ENCODE assay signal across 15 cellular contexts in genomic region chr22:27299181-27300085, GRCh38.
A peak's percentile ranks its signal among the peaks of the same experiment; 100 is the strongest.
DNase-seq lines count a peak whose midpoint lies in the region; ATAC-seq and TF ChIP-seq lines count a peak whose summit lies in the region.
"Had no signal": no experiment of that assay in that cellular context is flagged by ENCODE, and none has a peak within 500 bp of the region (broad histone marks: within the 10 kb centered on the region; RNA-seq: fewer than 3 reads in every experiment).

No MANE protein-coding gene starts in this region.

- DNase-seq in A673 (ENCODE audit: low spot score) (peak; percentile 49), coronary artery (ENCODE audit: low spot score) (no peak), mesendoderm (peak; percentile 12), Karpas-422 (no peak), HT-29 (ENCODE audit: low spot score) (no peak), testis (no peak)
- DNase-seq in activated T-cell treated with anti-CD3 and anti-CD28 coated beads, Interleukin-2, amount 50 U/mL, for 4 hours: no peak
- DNase-seq: activated CD4-positive, alpha-beta T cell treated with anti-CD3 and anti-CD28 coated beads for 4 hours; activated naive CD4-positive, alpha-beta T cell treated with anti-CD3 and anti-CD28 coated beads, Interleukin-2, amount 50 U/mL, for 16 hours; CD8-positive, alpha-beta memory T cell; effector memory CD4-positive, alpha-beta T cell; NCI-H2171 treated with DMSO at 0.1 percent for 48 hours; pancreas had no signal

- BruUV-seq in A673 (replicated peaks; lab: Mats Ljungman, UMichigan): no TSS peak

- H3K4me3 Mint-ChIP-seq in activated T-cell treated with anti-CD3 and anti-CD28 coated beads, Interleukin-2, amount 50 U/mL, for 4 hours: no peak overlapping the region
- H3K4me3 Mint-ChIP-seq: CD8-positive, alpha-beta memory T cell had no signal

- CTCF ChIA-PET in A673 (lab: Charles Lee): no interaction called here

- no peaks in the 10 kb centered on the region for H3K9me3 Mint-ChIP-seq in activated T-cell treated with anti-CD3 and anti-CD28 coated beads, Interleukin-2, amount 50 U/mL, for 4 hours

- H3K56ac ChIP-seq in mesendoderm (ENCODE audit: low read length): peak overlapping the region; percentile 47

- H2BK120ac ChIP-seq in mesendoderm (ENCODE audit: low read depth, low read length): no peak overlapping the region

- no peaks in the 10 kb centered on the region for H3K9me2 ChIP-seq in Karpas-422 (replicated peaks; ENCODE audit: insufficient read depth, low read length)

- H3K4me1 Mint-ChIP-seq in activated T-cell treated with anti-CD3 and anti-CD28 coated beads, Interleukin-2, amount 50 U/mL, for 4 hours (ENCODE audit: low read depth): no peaks in the 10 kb centered on the region
- H3K4me1 Mint-ChIP-seq: CD8-positive, alpha-beta memory T cell had no signal

- TF ChIP-seq CTCF in A673 (conservative IDR thresholded peaks at IDR 0.05; ENCODE audit: low read depth, low read length) (no peak), coronary artery (IDR thresholded peaks at IDR 0.05) (no peak), testis (IDR thresholded peaks at IDR 0.05) (no peak)

- peak overlapping the region; percentile 41 for H3K27ac ChIP-seq in A673 (ENCODE audit: low read depth, low read length, poor library complexity, severe bottlenecking)
- H3K27ac ChIP-seq in HUES48 (ENCODE audit: low read depth, low read length): no peak overlapping the region
- H3K27ac ChIP-seq in coronary artery: no peak overlapping the region
- no peak overlapping the region for H3K27ac ChIP-seq in mesendoderm (ENCODE audit: low read depth, low read length)
- no peak overlapping the region for H3K27ac ChIP-seq in Karpas-422 (ENCODE audit: low read length)
- no peak overlapping the region for H3K27ac ChIP-seq in testis
- H3K27ac ChIP-seq: pancreas, upper lobe of left lung had no signal

- H3K36me3 Mint-ChIP-seq in activated T-cell treated with anti-CD3 and anti-CD28 coated beads, Interleukin-2, amount 50 U/mL, for 4 hours (ENCODE audit: insufficient read depth): no peaks in the 10 kb centered on the region

- no peak overlapping the region for H2BK15ac ChIP-seq in mesendoderm (replicated peaks; ENCODE audit: low read depth)

- H3K4me2 ChIP-seq in mesendoderm (ENCODE audit: low read length) (peak overlapping the region; percentile 49), Karpas-422 (ENCODE audit: low read depth, low read length, poor library complexity, severe bottlenecking) (no peak overlapping the region)

- peaks cover 40% of the 10 kb centered on the region for H3K27me3 Mint-ChIP-seq in activated T-cell treated with anti-CD3 and anti-CD28 coated beads, Interleukin-2, amount 50 U/mL, for 4 hours (ENCODE audit: low read depth)

- no peak overlapping the region for H4K8ac ChIP-seq in mesendoderm (ENCODE audit: low read depth, low read length)

- H4K20me1 ChIP-seq in Karpas-422 (ENCODE audit: insufficient read depth, low read depth, low read length): no peaks in the 10 kb centered on the region

- no peak overlapping the region for H3K4ac ChIP-seq in mesendoderm (ENCODE audit: low read depth, low read length)

- intact Hi-C loops in A673 (cut with micrococcal nuclease; ENCODE audit: unreplicated experiment): no loop called here
- intact Hi-C loops in testis (cut with DNase I; ENCODE audit: low total_unique reads): no loop called here

- no peak overlapping the region for H2AFZ ChIP-seq in Karpas-422 (ENCODE audit: low read length)

- H3K18ac ChIP-seq in mesendoderm (ENCODE audit: low read length): no peak overlapping the region

- no peak overlapping the region for H4K5ac ChIP-seq in mesendoderm (ENCODE audit: low read length)

- H3K79me2 ChIP-seq in mesendoderm (ENCODE audit: control insufficient read depth, insufficient read depth, low read length) (no peaks in the 10 kb centered on the region), Karpas-422 (ENCODE audit: low read length) (no peaks in the 10 kb centered on the region)

- H3K36me3 ChIP-seq in A673 (ENCODE audit: insufficient read depth, low read length, poor library complexity, severe bottlenecking) (no peaks in the 10 kb centered on the region), HUES48 (ENCODE audit: control insufficient read depth, insufficient read depth, low read length) (no peaks in the 10 kb centered on the region), mesendoderm (ENCODE audit: control insufficient read depth, insufficient read depth, low read length) (no peaks in the 10 kb centered on the region), Karpas-422 (ENCODE audit: insufficient read depth, low read length) (no peaks in the 10 kb centered on the region), testis (ENCODE audit: low read depth, missing control alignments) (no peaks in the 10 kb centered on the region)
- H3K36me3 ChIP-seq: pancreas, upper lobe of left lung had no signal

- H3K4me3 ChIP-seq in A673 (ENCODE audit: low read depth, low read length, poor library complexity, severe bottlenecking) (peak overlapping the region; percentile 27), HUES48 (ENCODE audit: low read depth, low read length) (peak overlapping the region; percentile 40), coronary artery (peak overlapping the region; percentile 42), mesendoderm (ENCODE audit: low read length) (no peak overlapping the region), Karpas-422 (ENCODE audit: low read length) (no peak overlapping the region), testis (no peak overlapping the region)
- H3K4me3 ChIP-seq: pancreas had no signal

- H3K79me1 ChIP-seq in mesendoderm (ENCODE audit: low read length): no peaks in the 10 kb centered on the region

- H3K23ac ChIP-seq in mesendoderm (ENCODE audit: low read length): peak overlapping the region; percentile 30

- POLR2A ChIA-PET in A673 (lab: Charles Lee; ENCODE audit: low non-redundant PET): no interaction called here

- no peak for TF ChIP-seq POLR2A in testis (IDR thresholded peaks at IDR 0.05)

- peaks cover 32% of the 10 kb centered on the region for H3K4me1 ChIP-seq in A673 (ENCODE audit: insufficient read depth, low read length, poor library complexity, severe bottlenecking)
- H3K4me1 ChIP-seq in HUES48 (ENCODE audit: control insufficient read depth, insufficient read depth, low read length): peaks cover 22% of the 10 kb centered on the region; the same call in 1 of the 2 replicates
- H3K4me1 ChIP-seq in mesendoderm (ENCODE audit: control insufficient read depth, low read depth, low read length): peaks cover 2% of the 10 kb centered on the region
- peaks cover 4% of the 10 kb centered on the region; the same call in 1 of the 2 replicates for H3K4me1 ChIP-seq in Karpas-422 (ENCODE audit: low read length)
- no peaks in the 10 kb centered on the region for H3K4me1 ChIP-seq in testis
- H3K4me1 ChIP-seq: pancreas, upper lobe of left lung had no signal

- H3K9me3 ChIP-seq in A673 (ENCODE audit: low read depth, low read length, poor library complexity, severe bottlenecking) (no peaks in the 10 kb centered on the region), HUES48 (ENCODE audit: control insufficient read depth, insufficient read depth, low read length) (no peaks in the 10 kb centered on the region), Karpas-422 (ENCODE audit: low read length) (no peaks in the 10 kb centered on the region), testis (no peaks in the 10 kb centered on the region)
- H3K9me3 ChIP-seq: pancreas, upper lobe of left lung had no signal

- no peak overlapping the region for H2AK5ac ChIP-seq in mesendoderm (ENCODE audit: low read length)

- no peak overlapping the region for H3K9ac ChIP-seq in HUES48 (ENCODE audit: low read depth, low read length)
- H3K9ac ChIP-seq in mesendoderm (ENCODE audit: low read length): peak overlapping the region; percentile 35
- H3K9ac ChIP-seq in Karpas-422 (ENCODE audit: low read length): no peak overlapping the region

- no peak overlapping the region for H2BK5ac ChIP-seq in mesendoderm (ENCODE audit: low read length)

- ATAC-seq in activated T-cell treated with anti-CD3 and anti-CD28 coated beads, Interleukin-2, amount 50 U/mL, for 4 hours: no peak

- no peaks in the 10 kb centered on the region for H3K27me3 ChIP-seq in A673 (replicated peaks; ENCODE audit: insufficient read depth, low read depth, low read length, poor library complexity)
- H3K27me3 ChIP-seq in HUES48 (ENCODE audit: control insufficient read depth, insufficient read depth, low read length): no peaks in the 10 kb centered on the region
- no peaks in the 10 kb centered on the region for H3K27me3 ChIP-seq in mesendoderm (ENCODE audit: insufficient read depth, low read length, poor library complexity)
- no peaks in the 10 kb centered on the region for H3K27me3 ChIP-seq in Karpas-422 (ENCODE audit: low read length)
- no peaks in the 10 kb centered on the region for H3K27me3 ChIP-seq in testis
- H3K27me3 ChIP-seq: pancreas, upper lobe of left lung had no signal

- no CpG with 5 or more reads among the region's 33 CpGs for WGBS in mesendoderm (ENCODE audit: extremely low coverage, insufficient coverage, low lambda C conversion rate)
- 20 to 30% methylated on average over 31 to 33 of the region's 33 CpGs for WGBS in testis, 2 donors

Comparison
In these comparisons a context has a peak if more than half of its experiments do, and no peak if none do; other contexts are left out.
1. DNase-seq: peak in A673 (single experiment) and mesendoderm (single experiment); none in coronary artery (single experiment), activated T-cell treated with anti-CD3 and anti-CD28 coated beads, Interleukin-2, amount 50 U/mL, for 4 hours (single experiment), Karpas-422 (single experiment), HT-29 (single experiment) and testis (single experiment).
2. H3K4me3 ChIP-seq: peak in A673 (single experiment), HUES48 (single experiment) and coronary artery (single experiment); none in mesendoderm (single experiment), Karpas-422 (single experiment) and testis (0 of 2).